1 cellular context compared by ENCODE assay signal in genomic region chr4:89837385-89837995, GRCh38.
TF ChIP-seq lines count a peak whose summit lies in the region.

No MANE protein-coding gene starts in this region.

TF ChIP-seq in HCT116, 20 proteins besides CTCF, POLR2A, EP300 and RAD21 (continued from another document):
- TF ChIP-seq REST (IDR thresholded peaks at IDR 0.05; ENCODE audit: low read depth) = no peak
- no peak for TF ChIP-seq EZH2 (IDR thresholded peaks at IDR 0.05)
- no peak for TF ChIP-seq EGR1 (IDR thresholded peaks at IDR 0.05; ENCODE audit: low read depth)
- no peak for TF ChIP-seq TCF7L2 (IDR thresholded peaks at IDR 0.05; ENCODE audit: borderline replicate concordance, extremely low read depth, insufficient read depth, insufficient read length)
- no peak for TF ChIP-seq CEBPB (IDR thresholded peaks at IDR 0.05; ENCODE audit: low read depth)
- no peak for TF ChIP-seq EZH2phosphoT487 (IDR thresholded peaks at IDR 0.05; ENCODE audit: borderline replicate concordance)
- TF ChIP-seq MAX (IDR thresholded peaks at IDR 0.05) = no peak
- TF ChIP-seq POLR2AphosphoS5 (IDR thresholded peaks at IDR 0.05; ENCODE audit: low read depth, low read length) = no peak
- no peak for TF ChIP-seq ZNF274 (IDR thresholded peaks at IDR 0.05; ENCODE audit: low read depth, low read length)
- no peak for TF ChIP-seq ZBTB33 (IDR thresholded peaks at IDR 0.05; ENCODE audit: extremely low read depth, insufficient replicate concordance, low read length)
- no peak for TF ChIP-seq YY1 (IDR thresholded peaks at IDR 0.05; ENCODE audit: extremely low read depth, insufficient replicate concordance, low read depth, low read length)
- no peak for TF ChIP-seq ZFX (IDR thresholded peaks at IDR 0.05)
- TF ChIP-seq SRF (IDR thresholded peaks at IDR 0.05; ENCODE audit: low read depth) = no peak
- TF ChIP-seq ATF3 (IDR thresholded peaks at IDR 0.05) = no peak
- no peak for TF ChIP-seq JUND (IDR thresholded peaks at IDR 0.05)
- no peak for TF ChIP-seq ELF1 (IDR thresholded peaks at IDR 0.05; ENCODE audit: borderline replicate concordance, low read depth)
- no peak for TF ChIP-seq FOSL1 (IDR thresholded peaks at IDR 0.05; ENCODE audit: low read depth)
- no peak for TF ChIP-seq SP1 (IDR thresholded peaks at IDR 0.05; ENCODE audit: low read depth)
